Comparison of ENCODE assay signal across 8 cellular contexts in the genomic region with DNA sequence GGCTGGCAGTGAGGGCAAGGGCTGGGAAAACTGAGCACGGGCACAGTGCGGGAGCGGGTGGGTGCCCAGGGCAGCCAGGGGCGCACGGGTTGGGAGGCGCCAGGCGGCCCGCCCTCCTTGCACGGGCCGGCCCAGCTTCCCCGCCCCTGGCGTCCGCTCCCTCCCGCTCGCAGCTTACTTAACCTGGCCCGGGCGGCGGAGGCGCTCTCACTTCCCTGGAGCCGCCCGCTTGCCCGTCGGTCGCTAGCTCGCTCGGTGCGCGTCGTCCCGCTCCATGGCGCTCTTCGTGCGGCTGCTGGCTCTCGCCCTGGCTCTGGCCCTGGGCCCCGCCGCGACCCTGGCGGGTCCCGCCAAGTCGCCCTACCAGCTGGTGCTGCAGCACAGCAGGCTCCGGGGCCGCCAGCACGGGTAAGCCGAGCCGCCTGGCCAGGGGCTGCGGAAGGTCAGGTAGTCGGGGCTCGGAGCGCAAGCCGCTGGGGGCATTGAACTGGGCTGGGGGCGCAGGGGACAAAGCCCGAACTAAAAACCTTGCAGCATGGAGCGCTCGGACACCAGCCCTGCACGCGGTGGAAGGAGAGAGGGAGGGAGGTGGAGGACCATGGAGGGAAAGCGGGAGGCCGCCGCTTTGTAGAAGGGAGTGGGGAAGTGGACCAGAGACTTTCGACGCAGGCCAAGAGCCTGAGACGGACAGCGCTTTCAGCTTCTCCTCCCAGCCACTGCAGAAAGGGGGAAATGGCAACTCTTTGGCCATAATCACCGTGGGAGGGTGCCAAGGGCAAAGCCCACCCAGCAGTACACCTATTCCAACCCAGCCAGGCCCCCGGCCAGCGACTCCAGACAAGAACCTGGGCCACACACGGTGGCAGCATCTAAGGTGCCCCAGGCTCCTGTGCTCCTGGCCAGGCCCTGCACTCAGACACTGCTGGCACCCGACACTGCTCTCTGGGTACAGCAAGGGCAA. TPM values are rescaled to one million over a fixed set of nuclear protein-coding genes. Genes with fewer than 3 reads are reported as not detected.
A peak's percentile ranks its signal among the peaks of the same experiment; 100 is the strongest.
DNase-seq lines count a peak whose midpoint lies in the region; TF ChIP-seq lines count a peak whose summit lies in the region.

A gene (plus strand): TSS at position 207 of the 961 bp plus-strand sequence. CDS start 68 bp downstream, at position 275.

- H3K9me3 ChIP-seq in HUES6 (ENCODE audit: control insufficient read depth, insufficient read depth, low read depth, low read length) (no peaks in the 10 kb centered on the region), hepatocyte (ENCODE audit: low read depth) (no peaks in the 10 kb centered on the region)

- H3K4me1 ChIP-seq in HUES6 (ENCODE audit: control insufficient read depth, insufficient read depth, low read length) (peaks cover 4% of the 10 kb centered on the region; the same call in 1 of the 2 replicates), hepatocyte (ENCODE audit: insufficient read depth) (peaks cover 32% of the 10 kb centered on the region)

- 11% methylated on average over 46 of the region's 68 CpGs for WGBS in hepatocyte (ENCODE audit: low lambda C conversion rate, missing lambda C conversion rate)

- peak within 1 kb of the TSS; percentile 56 for H3K9ac ChIP-seq in HUES6 (ENCODE audit: low read length)

- peak within 1 kb of the TSS; percentile 99 for H3K4me2 ChIP-seq in hepatocyte

- TF ChIP-seq CTCF in GM10248 (IDR thresholded peaks at IDR 0.05; ENCODE audit: control extremely low read depth, extremely low read depth, low read depth, missing control alignments) (no peak), astrocyte of the spinal cord (IDR thresholded peaks at IDR 0.05; ENCODE audit: low read depth, low read length) (peak; percentile 20), hepatocyte (IDR thresholded peaks at IDR 0.05; ENCODE audit: poor library complexity) (peak; percentile 19)

- in situ Hi-C loops in astrocyte of the spinal cord (cut with HindIII; ENCODE audit: low sequenced_read_pairs), result no loop called here

- peaks cover 8% of the 10 kb centered on the region for H3K79me2 ChIP-seq in hepatocyte

- CTCF ChIA-PET in GM10248 (lab: Yijun Ruan, JAX), result interaction anchor here (1.4 kb wide), 1 partner anchor 26 kb away, joined by 4 read pairs; no protein-coding TSS in a partner anchor

- H3K27ac ChIP-seq in HUES6 (ENCODE audit: low read depth, low read length) (no peak within 1 kb of the TSS), hepatocyte (peak within 1 kb of the TSS; percentile 34)

- peaks cover 67% of the 10 kb centered on the region for H3K27me3 ChIP-seq in HUES6 (ENCODE audit: control insufficient read depth, insufficient read depth, low read length)
- peaks cover 7% of the 10 kb centered on the region for H3K27me3 ChIP-seq in hepatocyte

- peak within 1 kb of the TSS; percentile 89 for H2AFZ ChIP-seq in hepatocyte

- DNase-seq in GM10248 (ENCODE audit: extremely low spot score) (peak; percentile 31), astrocyte of the spinal cord (ENCODE audit: low read depth, low spot score) (peak; percentile 75), hepatocyte (ENCODE audit: low spot score) (peak; percentile 87), retina (peak; percentile 78), GM19238 (ENCODE audit: insufficient read length, low spot score) (no peak), AML-193 (lab: John Stamatoyannopoulos, UW) (no peak), UCSD-AML1 (lab: John Stamatoyannopoulos, UW; ENCODE audit: unreplicated experiment) (no peak)

- POLR2A ChIA-PET in GM10248 (lab: Yijun Ruan, JAX), result no interaction called here

- H3K36me3 ChIP-seq in HUES6 (ENCODE audit: control insufficient read depth, insufficient read depth, low read length), result no peaks in the 10 kb centered on the region
- H3K36me3 ChIP-seq in hepatocyte (replicated peaks; ENCODE audit: insufficient read depth, low read depth), result no peaks in the 10 kb centered on the region

- peak within 1 kb of the TSS; percentile 78 for H3K4me3 ChIP-seq in HUES6 (ENCODE audit: low read depth, low read length)
- H3K4me3 ChIP-seq in astrocyte of the spinal cord (ENCODE audit: low read depth, low read length), result peak within 1 kb of the TSS; percentile 79
- peak within 1 kb of the TSS; percentile 86 for H3K4me3 ChIP-seq in hepatocyte

- H3K9me2 ChIP-seq in hepatocyte (replicated peaks; ENCODE audit: insufficient read depth), result no peaks in the 10 kb centered on the region

- no peaks in the 10 kb centered on the region for H4K20me1 ChIP-seq in hepatocyte (ENCODE audit: insufficient read depth, poor library complexity, severe bottlenecking)

RNA-seq across cellular contexts. Expression of the gene that starts here (rescaled TPM):
- total RNA-seq in hepatocyte, result 316 and 401 TPM in 2 replicates
- 396 and 509 TPM in 2 replicates for polyA plus RNA-seq in hepatocyte

Comparison
In these comparisons a context has a peak if more than half of its experiments do, and no peak if none do; other contexts are left out.
1. DNase-seq: peak in GM10248 (single experiment), astrocyte of the spinal cord (single experiment), hepatocyte (single experiment) and retina (single experiment); none in GM19238 (single experiment), AML-193 (0 of 2) and UCSD-AML1 (single experiment).
2. Peak in every context shown above with its lines, with median percentiles within 50 percentile points of each other: H3K4me3 ChIP-seq.